1 cellular context compared by ENCODE assay signal in genomic region chr7:7517661-7518236, GRCh38.
TF ChIP-seq lines count a peak whose summit lies in the region.

No MANE protein-coding gene starts in this region.

TF ChIP-seq in HepG2, 621 proteins besides CTCF, POLR2A, EP300 and RAD21 (continued from another document):
- TF ChIP-seq ZSCAN25 (CRISPR knock-in tag; IDR thresholded peaks at IDR 0.05) (no peak), ZBTB42 (CRISPR knock-in tag; IDR thresholded peaks at IDR 0.05) (peak; percentile 88), ZNF773 (CRISPR knock-in tag; IDR thresholded peaks at IDR 0.05; ENCODE audit: borderline replicate concordance) (no peak)
